16 cellular contexts compared by ENCODE assay signal in the genomic region with DNA sequence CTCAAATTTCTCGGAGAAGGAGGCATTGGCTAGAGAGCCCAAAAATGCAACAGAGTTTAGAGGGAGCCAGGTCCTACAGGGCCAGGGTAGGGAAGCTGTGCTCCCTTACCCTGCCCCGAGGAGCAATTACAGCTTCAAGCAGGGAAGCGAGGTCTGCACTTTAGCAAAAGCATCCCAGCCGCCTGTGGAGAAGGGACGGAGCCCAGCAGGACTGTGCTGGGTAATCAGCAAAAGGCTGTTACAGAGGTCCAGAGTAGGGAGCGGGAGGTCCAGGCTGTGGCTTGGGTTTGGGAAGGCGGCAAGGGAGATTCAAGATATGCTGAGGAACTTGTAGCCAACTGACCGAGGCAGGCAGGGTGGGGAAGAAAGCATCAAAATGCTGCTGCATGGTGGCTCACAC.
DNase-seq lines count a peak whose midpoint lies in the region; TF ChIP-seq lines count a peak whose summit lies in the region.
"Had no signal": no experiment of that assay in that cellular context is flagged by ENCODE, and none has a peak within 500 bp of the region (broad histone marks: within the 10 kb centered on the region; RNA-seq: fewer than 3 reads in every experiment).

No MANE protein-coding gene starts in this region.

- no peaks in the 10 kb centered on the region for H3K9me3 ChIP-seq in H9 (ENCODE audit: control insufficient read depth, low read depth, low read length)

- H3K27me3 ChIP-seq in H9 (ENCODE audit: insufficient read depth, low read length) = no peaks in the 10 kb centered on the region; the same call in 1 of the 2 replicates
- H3K27me3 ChIP-seq: BLaER1 treated with 17β-estradiol and CSF1 and Interleukin-3, amounts not matched to agents 10 nM and 100 nM had no signal

- no peak overlapping the region for H3T11ph ChIP-seq in H9 (ENCODE audit: low read length)

- no peak overlapping the region for H3K9ac ChIP-seq in H9 (ENCODE audit: extremely low read depth, insufficient read length, low read length)
- H3K9ac ChIP-seq: BLaER1 treated with 17β-estradiol and CSF1 and Interleukin-3, amounts not matched to agents 10 nM and 100 nM had no signal

- no peak overlapping the region for H2BK5ac ChIP-seq in H9 (ENCODE audit: insufficient read length, low read length)

- no peak overlapping the region for H4K8ac ChIP-seq in H9 (replicated peaks; ENCODE audit: insufficient read length, low read depth, low read length)

- H3K79me2 ChIP-seq in H9 (ENCODE audit: insufficient read depth, low read length) = no peaks in the 10 kb centered on the region

- no peak overlapping the region; the same call in 1 of the 2 replicates for H3K14ac ChIP-seq in H9 (ENCODE audit: insufficient read depth, low read length)

- no peak overlapping the region for H4K91ac ChIP-seq in H9 (ENCODE audit: insufficient read length, low read depth, low read length)

- H3K23ac ChIP-seq in H9 (ENCODE audit: insufficient read length, low read depth, low read length) = no peak overlapping the region

- no peak overlapping the region for H3K27ac ChIP-seq in H9 (ENCODE audit: insufficient read length, low read depth, low read length)
- H3K27ac ChIP-seq: BLaER1 treated with 17β-estradiol and CSF1 and Interleukin-3, amounts not matched to agents 10 nM and 100 nM; HL-60 had no signal

- no peak overlapping the region for H2AK5ac ChIP-seq in H9 (ENCODE audit: insufficient read length, low read length)

- H3K36me3 Mint-ChIP-seq in H9 (ENCODE audit: insufficient read depth in 1 of 3, low read depth in 3 of 3) = no peaks in the 10 kb centered on the region
- H3K36me3 Mint-ChIP-seq in chondrocyte (ENCODE audit: low read depth) = no peaks in the 10 kb centered on the region
- H3K36me3 Mint-ChIP-seq in nephron progenitor cell (ENCODE audit: low read depth) = no peaks in the 10 kb centered on the region
- H3K36me3 Mint-ChIP-seq: CD8-positive, alpha-beta T cell had no signal

- no peaks in the 10 kb centered on the region for H4K20me1 ChIP-seq in H9 (ENCODE audit: control insufficient read depth, insufficient read depth, insufficient read length)
- H4K20me1 ChIP-seq: BLaER1 treated with 17β-estradiol and CSF1 and Interleukin-3, amounts not matched to agents 10 nM and 100 nM had no signal

- no peak overlapping the region for H2BK20ac ChIP-seq in H9 (ENCODE audit: low read depth, low read length, poor library complexity, severe bottlenecking)

- H2BK12ac ChIP-seq in H9 (ENCODE audit: insufficient read length, low read depth, low read length) = no peak overlapping the region

- H3K4me3 Mint-ChIP-seq in H9 (no peak overlapping the region), chondrocyte (ENCODE audit: unreplicated experiment) (no peak overlapping the region), nephron progenitor cell (no peak overlapping the region)
- H3K4me3 Mint-ChIP-seq: B cell; CD8-positive, alpha-beta T cell; HFFc6 had no signal

- H2BK120ac ChIP-seq in H9 (ENCODE audit: low read depth, low read length, poor library complexity, severe bottlenecking) = no peak overlapping the region

- no peak overlapping the region for H2BK15ac ChIP-seq in H9 (ENCODE audit: low read depth, low read length)

- H3K79me1 ChIP-seq in H9 (ENCODE audit: insufficient read depth, low read depth, low read length, poor library complexity, severe bottlenecking) = no peaks in the 10 kb centered on the region

- no peak overlapping the region for H2AFZ ChIP-seq in H9 (ENCODE audit: low read length)

- no peak overlapping the region for H3K4ac ChIP-seq in H9 (ENCODE audit: low read depth, low read length)

- peak; percentile 11 for DNase-seq in ELF-1 (ENCODE audit: low read depth, low spot score)
- DNase-seq in H9 = peak; percentile 36
- peak; percentile 46 for DNase-seq in chondrocyte (ENCODE audit: low spot score)
- no peak for DNase-seq in nephron progenitor cell
- no peak for DNase-seq in NCI-H1694 treated with DMSO at 0.1 percent for 48 hours (lab: John Stamatoyannopoulos, UW)
- DNase-seq in NCI-H748 (lab: John Stamatoyannopoulos, UW; ENCODE audit: unreplicated experiment) = no peak
- no peak for DNase-seq in stimulated activated naive CD4-positive, alpha-beta T cell treated with Interleukin-2 at 50 U/mL for 16 hours (lab: John Stamatoyannopoulos, UW)
- no peak for DNase-seq in NCI-H510A (lab: John Stamatoyannopoulos, UW)
- DNase-seq: Calu3; CD8-positive, alpha-beta T cell; HCEC 1CT; HFFc6; IMR-90 had no signal

- H4K5ac ChIP-seq in H9 (ENCODE audit: insufficient read length, low read depth, low read length) = no peak overlapping the region

- no CpG with 5 or more reads among the region's 8 CpGs for WGBS in H9 (ENCODE audit: extremely low coverage, insufficient read length, low lambda C conversion rate)

- no peaks in the 10 kb centered on the region for H3K4me1 ChIP-seq in H9 (ENCODE audit: insufficient read depth, low read length)

- H3K27ac Mint-ChIP-seq in H9 (0 out of 7 replicates have a peak overlapping the region, but pooled peaks of 1 of the 3 experiments have one; percentile 4), chondrocyte (ENCODE audit: unreplicated experiment) (no peak overlapping the region), nephron progenitor cell (peak overlapping the region; percentile 79)
- H3K27ac Mint-ChIP-seq: B cell; CD8-positive, alpha-beta T cell; HFFc6 had no signal

- H3K9me3 Mint-ChIP-seq in H9 (peaks cover 0 to 3% of the 10 kb centered on the region in 2 experiments; a peak in 3 of 5 replicates), chondrocyte (ENCODE audit: low read depth) (peaks cover 13% of the 10 kb centered on the region), nephron progenitor cell (peaks cover 4% of the 10 kb centered on the region)
- H3K9me3 Mint-ChIP-seq: CD8-positive, alpha-beta T cell had no signal

- TF ChIP-seq CTCF in H9 (conservative IDR thresholded peaks at IDR 0.05) (no peak), chondrocyte (IDR thresholded peaks at IDR 0.05) (no peak), nephron progenitor cell (IDR thresholded peaks at IDR 0.05) (no peak)

- H3K4me1 Mint-ChIP-seq in H9 = peaks cover 13 to 16% of the 10 kb centered on the region in 2 experiments
- H3K4me1 Mint-ChIP-seq in chondrocyte (ENCODE audit: low read depth) = no peaks in the 10 kb centered on the region
- peaks cover 22% of the 10 kb centered on the region for H3K4me1 Mint-ChIP-seq in nephron progenitor cell
- H3K4me1 Mint-ChIP-seq: B cell had no signal

- no peak overlapping the region for H3K4me2 ChIP-seq in H9 (ENCODE audit: insufficient read depth, insufficient read length, low read length)
- H3K4me2 ChIP-seq: BLaER1 treated with 17β-estradiol and CSF1 and Interleukin-3, amounts not matched to agents 10 nM and 100 nM had no signal

- H3K27me3 Mint-ChIP-seq in H9 (ENCODE audit: low read depth) (peaks cover 12% of the 10 kb centered on the region), chondrocyte (ENCODE audit: low read depth) (peaks cover 7% of the 10 kb centered on the region), nephron progenitor cell (ENCODE audit: low read depth, poor library complexity) (peaks cover 25% of the 10 kb centered on the region)

- no peaks in the 10 kb centered on the region for H3K23me2 ChIP-seq in H9 (ENCODE audit: insufficient read length, low read depth, low read length, poor library complexity, severe bottlenecking)

- H3K56ac ChIP-seq in H9 (ENCODE audit: insufficient read length, low read depth, low read length) = no peak overlapping the region

- no peak overlapping the region for H3K18ac ChIP-seq in H9 (ENCODE audit: insufficient read length, low read depth, low read length)

Comparison
In these comparisons a context has a peak if more than half of its experiments do, and no peak if none do; other contexts are left out.
1. DNase-seq: peak in ELF-1 (single experiment), H9 (single experiment) and chondrocyte (single experiment); none in nephron progenitor cell (single experiment), NCI-H1694 treated with DMSO at 0.1 percent for 48 hours (single experiment), NCI-H748 (single experiment), stimulated activated naive CD4-positive, alpha-beta T cell treated with Interleukin-2 at 50 U/mL for 16 hours (single experiment) and NCI-H510A (single experiment).